In genomic region chr11:133029096-133029495, GRCh38 we compare ENCODE assay signal across 19 cellular contexts.
A peak's percentile ranks its signal among the peaks of the same experiment; 100 is the strongest.
DNase-seq lines count a peak whose midpoint lies in the region; ATAC-seq and TF ChIP-seq lines count a peak whose summit lies in the region.
"Had no signal": no experiment of that assay in that cellular context is flagged by ENCODE, and none has a peak within 500 bp of the region (broad histone marks: within the 10 kb centered on the region; RNA-seq: fewer than 3 reads in every experiment).

No MANE protein-coding gene starts in this region.

- in situ Hi-C loops in astrocyte of the cerebellum (cut with HindIII; ENCODE audit: low sequenced_read_pairs), result no loop called here

- BruUV-seq in A673 (replicated peaks; lab: Mats Ljungman, UMichigan), result no TSS peak

- no peaks in the 10 kb centered on the region for H3K36me3 Mint-ChIP-seq in neural progenitor cell
- H3K36me3 Mint-ChIP-seq in stimulated activated effector memory CD8-positive, alpha-beta T cell treated with anti-CD3 and anti-CD28 coated beads, Interleukin-12 subunit alpha, Interleukin-12 subunit beta, amount 100 ng/mL, for 72 hours, result no peaks in the 10 kb centered on the region
- H3K36me3 Mint-ChIP-seq: IgD-negative memory B cell had no signal

- POLR2A ChIA-PET in A673 (lab: Charles Lee; ENCODE audit: low non-redundant PET), result no interaction called here

- H3K4me3 ChIP-seq in A673 (ENCODE audit: low read depth, low read length, poor library complexity, severe bottlenecking) (no peak overlapping the region), HUES48 (ENCODE audit: low read depth, low read length) (no peak overlapping the region), astrocyte of the cerebellum (ENCODE audit: low read depth, low read length) (no peak overlapping the region), neural progenitor cell (no peak overlapping the region)
- H3K4me3 ChIP-seq: HAP-1 had no signal

- H3K36me3 ChIP-seq in A673 (ENCODE audit: insufficient read depth, low read length, poor library complexity, severe bottlenecking) (no peaks in the 10 kb centered on the region), HUES48 (ENCODE audit: control insufficient read depth, insufficient read depth, low read length) (no peaks in the 10 kb centered on the region), neural progenitor cell (no peaks in the 10 kb centered on the region)
- H3K36me3 ChIP-seq: BE2C, HAP-1 had no signal

- no peaks in the 10 kb centered on the region for H3K9me3 ChIP-seq in A673 (ENCODE audit: low read depth, low read length, poor library complexity, severe bottlenecking)
- no peaks in the 10 kb centered on the region for H3K9me3 ChIP-seq in HUES48 (ENCODE audit: control insufficient read depth, insufficient read depth, low read length)
- no peaks in the 10 kb centered on the region for H3K9me3 ChIP-seq in neural progenitor cell (ENCODE audit: low read depth)
- H3K9me3 ChIP-seq: BE2C, Caco-2, HAP-1 had no signal

- peaks cover 6% of the 10 kb centered on the region for H3K9me3 Mint-ChIP-seq in neural progenitor cell
- peaks cover 5% of the 10 kb centered on the region for H3K9me3 Mint-ChIP-seq in stimulated activated effector memory CD8-positive, alpha-beta T cell treated with anti-CD3 and anti-CD28 coated beads, Interleukin-12 subunit alpha, Interleukin-12 subunit beta, amount 100 ng/mL, for 72 hours

- peaks cover 20% of the 10 kb centered on the region for H3K4me1 Mint-ChIP-seq in neural progenitor cell
- no peaks in the 10 kb centered on the region for H3K4me1 Mint-ChIP-seq in stimulated activated effector memory CD8-positive, alpha-beta T cell treated with anti-CD3 and anti-CD28 coated beads, Interleukin-12 subunit alpha, Interleukin-12 subunit beta, amount 100 ng/mL, for 72 hours
- H3K4me1 Mint-ChIP-seq: IgD-negative memory B cell had no signal

- intact Hi-C loops in A673 (cut with micrococcal nuclease; ENCODE audit: unreplicated experiment), result no loop called here

- H3K4me1 ChIP-seq in A673 (ENCODE audit: insufficient read depth, low read length, poor library complexity, severe bottlenecking) (no peaks in the 10 kb centered on the region), HUES48 (ENCODE audit: control insufficient read depth, insufficient read depth, low read length) (peaks cover 13% of the 10 kb centered on the region; the same call in 1 of the 2 replicates), neural progenitor cell (no peaks in the 10 kb centered on the region)
- H3K4me1 ChIP-seq: BE2C, Caco-2, HAP-1 had no signal

- DNase-seq in A673 (ENCODE audit: low spot score), result peak; percentile 56
- DNase-seq in astrocyte of the cerebellum (ENCODE audit: low read depth), result peak; percentile 22
- no peak for DNase-seq in neural progenitor cell (ENCODE audit: low spot score)
- no peak for DNase-seq in stimulated activated effector memory CD8-positive, alpha-beta T cell treated with anti-CD3 and anti-CD28 coated beads, Interleukin-12 subunit alpha, Interleukin-12 subunit beta, amount 100 ng/mL, for 72 hours (ENCODE audit: low spot score in 2 of 2)
- DNase-seq in activated naive CD4-positive, alpha-beta T cell treated with Interleukin-2 at 50 U/mL for 16 hours, result no peak
- DNase-seq in hypothalamus (lab: John Stamatoyannopoulos, UW), result no peak
- DNase-seq: ACHN; BE2C; Caco-2; CD4-positive, alpha-beta T cell; DMS79; GF-D8; KBM-7 had no signal

- no peak overlapping the region for H3K4me2 ChIP-seq in neural progenitor cell

- H3K27me3 ChIP-seq in A673 (replicated peaks; ENCODE audit: insufficient read depth, low read depth, low read length, poor library complexity) (no peaks in the 10 kb centered on the region), HUES48 (ENCODE audit: control insufficient read depth, insufficient read depth, low read length) (no peaks in the 10 kb centered on the region; the same call in 1 of the 2 replicates), neural progenitor cell (no peaks in the 10 kb centered on the region)
- H3K27me3 ChIP-seq: BE2C had no signal

- H3K79me2 ChIP-seq in neural progenitor cell (ENCODE audit: low read depth), result no peaks in the 10 kb centered on the region

- CTCF ChIA-PET in A673 (lab: Charles Lee), result no interaction called here

- ATAC-seq in stimulated activated effector memory CD8-positive, alpha-beta T cell treated with anti-CD3 and anti-CD28 coated beads, Interleukin-12 subunit alpha, Interleukin-12 subunit beta, amount 100 ng/mL, for 72 hours, result no peak
- no peak for ATAC-seq in HG03442 (IDR thresholded peaks at IDR 0.05; ENCODE audit: unreplicated experiment)
- ATAC-seq: HepG2 had no signal

- no peak overlapping the region for H3K4me3 Mint-ChIP-seq in neural progenitor cell
- no peak overlapping the region for H3K4me3 Mint-ChIP-seq in stimulated activated effector memory CD8-positive, alpha-beta T cell treated with anti-CD3 and anti-CD28 coated beads, Interleukin-12 subunit alpha, Interleukin-12 subunit beta, amount 100 ng/mL, for 72 hours
- H3K4me3 Mint-ChIP-seq: CD4-positive, alpha-beta T cell; IgD-negative memory B cell had no signal

- H3K27ac Mint-ChIP-seq in neural progenitor cell, result peak overlapping the region; percentile 55
- H3K27ac Mint-ChIP-seq in stimulated activated effector memory CD8-positive, alpha-beta T cell treated with anti-CD3 and anti-CD28 coated beads, Interleukin-12 subunit alpha, Interleukin-12 subunit beta, amount 100 ng/mL, for 72 hours, result no peak overlapping the region
- H3K27ac Mint-ChIP-seq: CD4-positive, alpha-beta T cell; IgD-negative memory B cell had no signal

- no peak overlapping the region for H2AFZ ChIP-seq in neural progenitor cell (replicated peaks)

- TF ChIP-seq CTCF in A673 (conservative IDR thresholded peaks at IDR 0.05; ENCODE audit: low read depth, low read length), result no peak
- no peak for TF ChIP-seq CTCF in astrocyte of the cerebellum (IDR thresholded peaks at IDR 0.05; ENCODE audit: low read depth, low read length, missing control alignments)
- TF ChIP-seq CTCF in neural progenitor cell (IDR thresholded peaks at IDR 0.05), result no peak

- H3K27me3 Mint-ChIP-seq in neural progenitor cell (ENCODE audit: insufficient read depth, low read depth), result peaks cover 3% of the 10 kb centered on the region
- H3K27me3 Mint-ChIP-seq: CD4-positive, alpha-beta T cell; IgD-negative memory B cell had no signal

- no peak overlapping the region for H3K9ac ChIP-seq in HUES48 (ENCODE audit: low read depth, low read length)
- H3K9ac ChIP-seq in neural progenitor cell, result no peak overlapping the region

- H4K20me1 ChIP-seq in neural progenitor cell (ENCODE audit: low read depth), result no peaks in the 10 kb centered on the region

- no peaks in the 10 kb centered on the region for H3F3A ChIP-seq in neural progenitor cell (ENCODE audit: low read depth)

- H3K27ac ChIP-seq in A673 (ENCODE audit: low read depth, low read length, poor library complexity, severe bottlenecking) (no peak overlapping the region), HUES48 (ENCODE audit: low read depth, low read length) (peak overlapping the region; percentile 16), neural progenitor cell (no peak overlapping the region)
- H3K27ac ChIP-seq: C4-2B had no signal

Comparison
In these comparisons a context has a peak if more than half of its experiments do, and no peak if none do; other contexts are left out.
1. DNase-seq: peak in A673 (single experiment) and astrocyte of the cerebellum (single experiment); none in neural progenitor cell (single experiment), stimulated activated effector memory CD8-positive, alpha-beta T cell treated with anti-CD3 and anti-CD28 coated beads, Interleukin-12 subunit alpha, Interleukin-12 subunit beta, amount 100 ng/mL, for 72 hours (0 of 2), activated naive CD4-positive, alpha-beta T cell treated with Interleukin-2 at 50 U/mL for 16 hours (single experiment) and hypothalamus (0 of 51).